Comparison of ENCODE assay signal across 1 cellular context in genomic region chr19:48465215-48465614, GRCh38.
TF ChIP-seq lines count a peak whose summit lies in the region.

No MANE protein-coding gene starts in this region.

TF ChIP-seq in A549, 52 proteins besides CTCF, POLR2A, EP300 and RAD21 (continued from another document):
- no peak for TF ChIP-seq MAX (IDR thresholded peaks at IDR 0.05)
- TF ChIP-seq HDAC2 (IDR thresholded peaks at IDR 0.05), result no peak
- no peak for TF ChIP-seq FOSB (CRISPR knock-in tag; IDR thresholded peaks at IDR 0.05)
- no peak for TF ChIP-seq RNF2 (IDR thresholded peaks at IDR 0.05; ENCODE audit: borderline replicate concordance, low read depth)
- no peak for TF ChIP-seq SREBF2 (IDR thresholded peaks at IDR 0.05)
